ENCODE assay signal across 9 cellular contexts in the genomic region with DNA sequence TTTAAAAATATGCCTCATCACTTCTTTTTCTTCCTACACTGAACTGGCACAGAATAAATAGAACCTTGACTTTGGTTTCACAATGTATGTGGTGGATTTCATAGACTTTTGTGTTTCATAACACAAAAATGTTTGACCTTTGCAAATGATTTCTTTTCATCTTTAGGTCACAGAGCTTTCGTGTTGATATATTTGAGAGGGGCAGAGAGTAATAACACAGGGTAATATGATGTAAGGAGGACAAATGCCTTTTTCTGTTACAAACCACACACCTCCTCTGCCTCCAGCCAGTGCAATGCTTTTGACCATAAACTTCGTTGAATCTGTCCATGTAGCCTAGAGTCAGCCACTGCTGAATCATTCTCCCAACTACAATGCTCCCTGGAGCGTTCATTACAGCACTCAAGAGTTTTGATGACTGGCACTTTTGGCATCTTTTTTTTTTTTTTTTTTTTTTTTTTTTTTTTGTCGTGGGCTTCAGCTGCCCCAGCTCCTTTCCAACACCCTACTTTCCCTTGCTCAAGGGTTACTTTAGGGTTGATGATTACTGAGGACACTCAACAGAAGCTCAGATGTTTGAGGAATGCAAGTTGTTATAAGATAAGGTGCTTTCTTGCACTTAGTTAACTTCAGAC. TPM values are rescaled to one million over a fixed set of nuclear protein-coding genes. Genes with fewer than 3 reads are reported as not detected.
A peak's percentile ranks its signal among the peaks of the same experiment; 100 is the strongest.
DNase-seq lines count a peak whose midpoint lies in the region; ATAC-seq and TF ChIP-seq lines count a peak whose summit lies in the region.
"Had no signal": no experiment of that assay in that cellular context is flagged by ENCODE, and none has a peak within 500 bp of the region (broad histone marks: within the 10 kb centered on the region; RNA-seq: fewer than 3 reads in every experiment).

No MANE protein-coding gene starts in this region.

- H3K4me3 ChIP-seq in HFF-Myc (replicated peaks; ENCODE audit: low read depth, low read length) (no peak overlapping the region), fibroblast of villous mesenchyme (ENCODE audit: low read depth, low read length) (no peak overlapping the region)

- peak; percentile 61 for DNase-seq in HFF-Myc (ENCODE audit: extremely low read depth, low read depth)
- peak; percentile 66 for DNase-seq in SIG-M5 (lab: John Stamatoyannopoulos, UW)
- DNase-seq in fibroblast of villous mesenchyme (ENCODE audit: low read depth): peak; percentile 89
- DNase-seq in stromal cell of bone marrow (ENCODE audit: low read depth): peak; percentile 92
- no peak for DNase-seq in mesenteric fat pad (ENCODE audit: low spot score)
- no peak for DNase-seq in NCI-H446 treated with DMSO at 0.1 percent for 48 hours (lab: John Stamatoyannopoulos, UW)
- DNase-seq in stimulated activated CD4-positive, alpha-beta T cell treated with anti-CD3 and anti-CD28 coated beads, Interleukin-2, amount 100 ng/mL, for 24 hours: no peak

- ATAC-seq in HG03045 (IDR thresholded peaks at IDR 0.05; ENCODE audit: unreplicated experiment): no peak
- ATAC-seq: natural killer cell treated with Interleukin-12 subunit alpha and Interleukin-12 subunit beta and Interleukin-15 and Interleukin-18, amount 100 ng/mL, for 72 hours had no signal

- no peak for TF ChIP-seq CTCF in HFF-Myc (IDR thresholded peaks at IDR 0.05; ENCODE audit: low read depth, low read length, missing control alignments)
- no peak for TF ChIP-seq CTCF in fibroblast of villous mesenchyme (IDR thresholded peaks at IDR 0.05; ENCODE audit: insufficient read depth, low read depth, low read length)

RNA-seq across cellular contexts. Expression of a gene that starts 11.4 kb away (rescaled TPM):
- total RNA-seq in fibroblast of villous mesenchyme (49.9 and 71.7 TPM in 2 replicates), mesenteric fat pad (292 TPM)

Comparison
In these comparisons a context has a peak if more than half of its experiments do, and no peak if none do; other contexts are left out.
1. DNase-seq: peak in HFF-Myc (single experiment), SIG-M5 (single experiment), fibroblast of villous mesenchyme (single experiment) and stromal cell of bone marrow (single experiment); none in mesenteric fat pad (single experiment), NCI-H446 treated with DMSO at 0.1 percent for 48 hours (single experiment) and stimulated activated CD4-positive, alpha-beta T cell treated with anti-CD3 and anti-CD28 coated beads, Interleukin-2, amount 100 ng/mL, for 24 hours (0 of 2).